13 cellular contexts compared by ENCODE assay signal in the genomic region with DNA sequence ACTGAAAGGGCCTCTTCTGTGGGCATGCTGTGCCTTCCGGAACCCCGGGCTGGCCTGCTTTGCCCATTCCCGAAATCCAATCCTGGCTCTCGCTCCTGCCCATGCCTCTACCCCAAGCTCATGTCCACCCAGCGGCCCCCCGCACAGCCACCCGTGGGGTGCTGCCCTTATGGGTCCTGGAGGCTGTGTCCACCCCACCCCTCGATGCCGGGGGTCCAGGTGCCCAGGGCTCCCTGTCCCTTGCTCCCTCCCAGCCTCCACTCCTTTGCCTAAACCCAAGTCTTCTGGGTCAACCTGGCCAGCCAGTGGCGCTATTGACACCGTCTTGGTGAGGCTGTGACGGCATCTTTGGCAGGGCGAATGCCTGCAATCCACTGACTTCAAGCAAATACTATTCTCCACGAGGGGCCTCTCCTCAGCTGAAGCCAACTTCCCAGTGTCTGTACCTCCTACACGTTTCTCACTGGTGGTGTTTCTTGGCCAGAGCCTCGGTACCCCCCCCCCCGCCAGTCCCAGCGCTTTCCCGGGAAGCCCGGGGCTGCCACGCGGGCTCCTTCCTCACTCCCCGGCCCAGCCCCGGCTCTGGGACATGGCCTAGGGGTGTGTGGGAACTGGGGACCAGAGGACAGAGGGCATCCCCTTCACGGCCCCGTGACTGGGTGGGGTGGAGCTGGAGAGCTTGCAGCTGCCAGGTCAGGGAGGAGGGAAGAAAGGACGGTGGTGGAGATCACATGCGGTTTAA. TPM values are rescaled to one million over a fixed set of nuclear protein-coding genes. Genes with fewer than 3 reads are reported as not detected.
A peak's percentile ranks its signal among the peaks of the same experiment; 100 is the strongest.
DNase-seq lines count a peak whose midpoint lies in the region; ATAC-seq and TF ChIP-seq lines count a peak whose summit lies in the region.
"Had no signal": no experiment of that assay in that cellular context is flagged by ENCODE, and none has a peak within 500 bp of the region (broad histone marks: within the 10 kb centered on the region; RNA-seq: fewer than 3 reads in every experiment).

No MANE protein-coding gene starts in this region.

- no peak overlapping the region for H3K27ac Mint-ChIP-seq in effector memory CD8-positive, alpha-beta T cell
- H3K27ac Mint-ChIP-seq: activated T-helper 2 cell treated with anti-CD3 and anti-CD28 coated beads, Interferon-gamma antibody, Interleukin-2, Interleukin-4, amounts not matched to agents 10 μg/mL and 5 μg/mL and 100 μg/mL, durations not matched to agents 14 hours and 24 hours and 36 hours had no signal

- no peak overlapping the region for H3K4me3 Mint-ChIP-seq in effector memory CD8-positive, alpha-beta T cell

- CTCF ChIA-PET in RWPE1 (lab: Yijun Ruan, JAX), result interaction anchor here (0.6 kb wide), 1 partner anchor 26 kb away, joined by 3 read pairs; no protein-coding TSS in a partner anchor

- H3K27me3 Mint-ChIP-seq in effector memory CD8-positive, alpha-beta T cell, result no peaks in the 10 kb centered on the region

- ATAC-seq in left colon, result no peak
- ATAC-seq in effector memory CD8-positive, alpha-beta T cell (replicated peaks), result no peak

- H3K36me3 Mint-ChIP-seq in effector memory CD8-positive, alpha-beta T cell (ENCODE audit: insufficient read depth), result peaks cover 22% of the 10 kb centered on the region

- POLR2A ChIA-PET in RWPE1 (lab: Yijun Ruan, JAX; ENCODE audit: low non-redundant PET), result no interaction called here

- TF ChIP-seq CTCF in 22Rv1 (IDR thresholded peaks at IDR 0.05), result peak; percentile 25; the same call in 1 of the 2 replicates
- TF ChIP-seq CTCF in RWPE1 (conservative IDR thresholded peaks at IDR 0.05; ENCODE audit: low read depth), result no peak
- no peak for TF ChIP-seq CTCF in GM13977 (IDR thresholded peaks at IDR 0.05; ENCODE audit: extremely low read depth, insufficient read depth, missing control alignments)

- in situ Hi-C loops in GM13977 (cut with MboI; ENCODE audit: low pct_unique_long_range_greater_than_20kb, low sequenced_read_pairs, unreplicated experiment), result no loop called here

- intact Hi-C loops in left colon (cut with DNase I, micrococcal nuclease), result no loop called here

- DNase-seq in RWPE1 (ENCODE audit: low spot score), result no peak
- DNase-seq in inferior parietal cortex (ENCODE audit: extremely low spot score), result peak; percentile 29
- no peak for DNase-seq in GM13977 (ENCODE audit: low spot score)
- no peak for DNase-seq in left colon
- DNase-seq in effector memory CD8-positive, alpha-beta T cell, result no peak
- DNase-seq: cerebellar nuclear complex; EL; NCI-H1092; NCI-H748 treated with DMSO at 0.1 percent for 48 hours; stimulated activated CD4-positive, alpha-beta T cell treated with anti-CD3 and anti-CD28 coated beads, Interleukin-1b, Interleukin-23, amount 100 ng/mL, for 48 hours had no signal

- H3K4me1 Mint-ChIP-seq in effector memory CD8-positive, alpha-beta T cell (ENCODE audit: low read depth in 2 of 2), result no peaks in the 10 kb centered on the region

- H3K9me3 Mint-ChIP-seq in effector memory CD8-positive, alpha-beta T cell, result no peaks in the 10 kb centered on the region
- H3K9me3 Mint-ChIP-seq: activated T-helper 2 cell treated with anti-CD3 and anti-CD28 coated beads, Interferon-gamma antibody, Interleukin-2, Interleukin-4, amounts not matched to agents 10 μg/mL and 5 μg/mL and 100 μg/mL, durations not matched to agents 14 hours and 24 hours and 36 hours had no signal

- H3K27ac ChIP-seq in 22Rv1, result peak overlapping the region; percentile 51
- peak overlapping the region; percentile 67 for H3K27ac ChIP-seq in RWPE1
- H3K27ac ChIP-seq: neutrophil had no signal

RNA-seq across cellular contexts. Expression of a gene that starts 12.2 kb away (rescaled TPM):
- 100 to 1,000 TPM; 127 to 146 TPM for total RNA-seq in left colon

RNA-seq across cellular contexts. Expression of a gene that starts 20.2 kb away (rescaled TPM):
- total RNA-seq in left colon, result 100 to 1,000 TPM in 1 of 2 donors, 10 to 100 TPM in 1; 89.0 to 171 TPM

RNA-seq across cellular contexts. Expression of a gene that starts 26.1 kb away (rescaled TPM):
- total RNA-seq in left colon, result 10 to 100 TPM; 80.7 to 87.4 TPM

RNA-seq across cellular contexts. Expression of a gene that starts 26.2 kb away (rescaled TPM):
- total RNA-seq in left colon, result 10 to 100 TPM; 31.5 to 32.3 TPM

RNA-seq across cellular contexts. Expression of a gene that starts 40.3 kb away (rescaled TPM):
- total RNA-seq in left colon, result 100 to 1,000 TPM; 111 to 137 TPM
